In the genomic region with DNA sequence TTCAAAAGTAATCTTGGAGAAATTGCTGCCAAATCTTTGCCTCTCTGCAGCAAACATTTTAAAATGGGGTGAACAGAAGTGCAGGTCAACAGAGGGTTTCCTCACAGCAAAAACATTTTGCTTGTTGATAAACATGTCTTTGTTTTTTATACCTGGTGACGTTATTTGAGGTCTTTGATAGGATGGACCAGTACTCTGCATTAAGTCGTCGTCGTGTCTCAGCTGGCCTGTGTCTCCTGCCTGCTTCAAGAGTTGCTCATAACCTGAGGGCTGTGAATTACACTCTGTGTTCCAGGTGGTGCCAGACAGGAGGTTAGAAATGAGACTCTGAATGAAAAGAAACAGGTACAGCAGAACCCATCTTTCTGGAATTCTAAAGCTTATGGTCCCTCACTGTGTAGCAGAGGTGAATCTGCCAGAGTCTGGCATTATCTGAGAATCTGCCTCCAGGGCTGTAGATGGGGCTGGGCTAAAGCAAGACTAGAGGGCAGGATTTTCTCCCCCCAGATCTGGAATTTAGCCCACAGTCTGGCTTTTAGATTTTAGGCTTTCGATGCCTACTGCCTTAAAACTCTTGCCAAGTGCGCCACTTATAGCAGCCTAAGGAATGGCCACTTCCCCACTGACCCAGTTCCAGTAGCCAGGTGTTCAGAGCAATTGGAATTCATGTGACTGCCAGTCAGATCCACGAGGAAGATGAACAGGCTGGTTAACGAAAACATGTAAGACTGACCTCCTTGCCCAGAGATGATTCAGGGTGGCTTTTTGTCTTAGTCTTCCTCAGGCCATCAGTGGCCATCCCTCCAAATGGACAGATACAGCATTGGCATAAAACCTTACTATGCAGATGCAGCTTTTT, we compare ENCODE assay signal across 16 cellular contexts.
DNase-seq lines count a peak whose midpoint lies in the region; ATAC-seq, FAIRE-seq and TF ChIP-seq lines count a peak whose summit lies in the region.
"Had no signal": no experiment of that assay in that cellular context is flagged by ENCODE, and none has a peak within 500 bp of the region (broad histone marks: within the 10 kb centered on the region; RNA-seq: fewer than 3 reads in every experiment).

No MANE protein-coding gene starts in this region.

- dilution Hi-C loops in keratinocyte (cut with MboI; ENCODE audit: extremely low pct_ligation_motif_present, low sequenced_read_pairs): no loop called here

- no peak overlapping the region for H3K4me3 Mint-ChIP-seq in activated CD4-positive, alpha-beta memory T cell treated with anti-CD3 and anti-CD28 coated beads, Interleukin-2, amount 10 ng/mL, durations not matched to agents 7 days and 5 days
- H3K4me3 Mint-ChIP-seq: type B pancreatic cell had no signal

- FAIRE-seq in HepG2 (lab: Jason Lieb, UNC) (no peak), keratinocyte (lab: Jason Lieb, UNC) (peak; percentile 9)
- FAIRE-seq: GM18507 had no signal

- TF ChIP-seq EP300 in HepG2 (IDR thresholded peaks at IDR 0.05; ENCODE audit: low read depth in 2 of 2, low read length in 2 of 2): no peak
- no peak for TF ChIP-seq EP300 in HepG2 (CRISPR knock-in tag; IDR thresholded peaks at IDR 0.05; ENCODE audit: borderline replicate concordance)

- H3K36me3 Mint-ChIP-seq in activated CD4-positive, alpha-beta memory T cell treated with anti-CD3 and anti-CD28 coated beads, Interleukin-2, amount 10 ng/mL, durations not matched to agents 7 days and 5 days (ENCODE audit: low read depth): peaks cover 80% of the 10 kb centered on the region

- no TSS peak for BruUV-seq in HepG2 (replicated peaks; lab: Mats Ljungman, UMichigan)

- H3K9me3 Mint-ChIP-seq in activated CD4-positive, alpha-beta memory T cell treated with anti-CD3 and anti-CD28 coated beads, Interleukin-2, amount 10 ng/mL, durations not matched to agents 7 days and 5 days: no peaks in the 10 kb centered on the region
- H3K9me3 Mint-ChIP-seq: type B pancreatic cell had no signal

- CTCF ChIA-PET in HepG2 (lab: Yijun Ruan, JAX; ENCODE audit: low intra/inter-chr PET ratio, low total read pairs): no interaction called here
- CTCF ChIA-PET in activated CD4-positive, alpha-beta memory T cell treated with anti-CD3 and anti-CD28 coated beads, Interleukin-2, amount 10 ng/mL, durations not matched to agents 7 days and 5 days (lab: Charles Lee): no interaction called here

- DNase-seq in HepG2 (ENCODE audit: low spot score) (no peak), keratinocyte (ENCODE audit: low read depth, low spot score) (no peak), DMS153 (lab: John Stamatoyannopoulos, UW) (no peak)
- DNase-seq in activated CD4-positive, alpha-beta memory T cell treated with anti-CD3 and anti-CD28 coated beads, Interleukin-2, amount 10 ng/mL, durations not matched to agents 7 days and 5 days: no peak
- DNase-seq: effector memory CD4-positive, alpha-beta T cell; gastrocnemius medialis; GF-D8; NCI-H1105 treated with DMSO at 0.1 percent for 48 hours; posterior cingulate gyrus had no signal

- H3K9me3 ChIP-seq in liver (ENCODE audit: control insufficient read depth in 4 of 4, low read length in 3 of 4) (no peaks in the 10 kb centered on the region), HepG2 (ENCODE audit: low read length) (no peaks in the 10 kb centered on the region), keratinocyte (ENCODE audit: control insufficient read depth, low read depth, low read length) (no peaks in the 10 kb centered on the region)
- H3K9me3 ChIP-seq: BLaER1, gastrocnemius medialis had no signal

- WGBS in liver: 85% methylated on average over 8 of the region's 8 CpGs
- 94% methylated on average over 8 of the region's 8 CpGs for WGBS in HepG2 (ENCODE audit: low lambda C conversion rate)

- H2AFZ ChIP-seq in HepG2 (ENCODE audit: low read length) (no peak overlapping the region), keratinocyte (ENCODE audit: control insufficient read depth, low read length) (no peak overlapping the region)

- no peak overlapping the region for H3K9ac ChIP-seq in liver (ENCODE audit: low read depth in 1 of 2, low read length in 2 of 2)
- no peak overlapping the region for H3K9ac ChIP-seq in HepG2 (ENCODE audit: insufficient read depth, low read depth, low read length)
- H3K9ac ChIP-seq in keratinocyte (ENCODE audit: control insufficient read depth, extremely low read depth, insufficient read depth, low read length): no peak overlapping the region
- H3K9ac ChIP-seq: BLaER1 had no signal

- no peaks in the 10 kb centered on the region for H4K20me1 ChIP-seq in HepG2 (ENCODE audit: insufficient read depth, low read length)
- H4K20me1 ChIP-seq in keratinocyte (ENCODE audit: control insufficient read depth, extremely low read depth, insufficient read depth, low read length): no peaks in the 10 kb centered on the region
- H4K20me1 ChIP-seq: BLaER1 had no signal

- H3K4me2 ChIP-seq in HepG2 (ENCODE audit: low read depth, low read length) (no peak overlapping the region), keratinocyte (ENCODE audit: control insufficient read depth, extremely low read depth, insufficient read depth, low read depth, low read length) (peak overlapping the region; percentile 6)
- H3K4me2 ChIP-seq: BLaER1 had no signal

- intact Hi-C loops in HepG2 (cut with micrococcal nuclease; ENCODE audit: unreplicated experiment): no loop called here

- H3K27ac ChIP-seq in liver (ENCODE audit: low read depth in 1 of 2, low read length in 2 of 2): peak overlapping the region; percentile 26 to 33
- no peak overlapping the region for H3K27ac ChIP-seq in HepG2 (ENCODE audit: extremely low read length, insufficient read depth, low read length)
- no peak overlapping the region for H3K27ac ChIP-seq in keratinocyte (ENCODE audit: control insufficient read depth, insufficient read depth, low read length)
- H3K27ac ChIP-seq: BLaER1, gastrocnemius medialis, SK-N-MC had no signal

- no peaks in the 10 kb centered on the region for H3K36me3 ChIP-seq in liver (ENCODE audit: control insufficient read depth in 4 of 4, insufficient read depth in 3 of 4, low read depth in 1 of 4, low read length in 3 of 4)
- H3K36me3 ChIP-seq in HepG2 (replicated peaks in 1 of 2; ENCODE audit: control insufficient read depth in 1 of 2, insufficient read depth in 2 of 2, low read length in 2 of 2): no peaks in the 10 kb centered on the region
- no peaks in the 10 kb centered on the region for H3K36me3 ChIP-seq in keratinocyte (ENCODE audit: control insufficient read depth in 2 of 2, extremely low read depth in 1 of 2, insufficient read depth in 2 of 2, low read length in 2 of 2)
- H3K36me3 ChIP-seq: gastrocnemius medialis had no signal

- H3K79me2 ChIP-seq in HepG2 (ENCODE audit: insufficient read depth, low read length) (no peaks in the 10 kb centered on the region), keratinocyte (ENCODE audit: control insufficient read depth, insufficient read depth, low read length) (no peaks in the 10 kb centered on the region)

- H3K4me1 ChIP-seq in liver (ENCODE audit: control insufficient read depth in 4 of 4, insufficient read depth in 4 of 4, low read length in 3 of 4): peaks cover 0 to 8% (median 5%) of the 10 kb centered on the region in 4 donors
- H3K4me1 ChIP-seq in HepG2 (ENCODE audit: insufficient read depth, low read length): peaks cover 4% of the 10 kb centered on the region; the same call in 1 of the 2 replicates
- H3K4me1 ChIP-seq in keratinocyte (ENCODE audit: control insufficient read depth, extremely low read depth, insufficient read depth, low read length): peaks cover 19% of the 10 kb centered on the region

- no peaks in the 10 kb centered on the region for H3K27me3 Mint-ChIP-seq in activated CD4-positive, alpha-beta memory T cell treated with anti-CD3 and anti-CD28 coated beads, Interleukin-2, amount 10 ng/mL, durations not matched to agents 7 days and 5 days
- H3K27me3 Mint-ChIP-seq: type B pancreatic cell had no signal

- POLR2A ChIA-PET in HepG2 (lab: Yijun Ruan, JAX): no interaction called here
- POLR2A ChIA-PET in activated CD4-positive, alpha-beta memory T cell treated with anti-CD3 and anti-CD28 coated beads, Interleukin-2, amount 10 ng/mL, durations not matched to agents 7 days and 5 days (lab: Charles Lee): interaction anchor here (0.5 kb wide), 1 partner anchor 633 kb away, joined by 3 read pairs; no protein-coding TSS in a partner anchor

- TF ChIP-seq POLR2A in HepG2 (IDR thresholded peaks at IDR 0.05; ENCODE audit: insufficient read depth in 1 of 2, low read depth in 2 of 2, low read length in 2 of 2): no peak

- H3K27ac Mint-ChIP-seq in activated CD4-positive, alpha-beta memory T cell treated with anti-CD3 and anti-CD28 coated beads, Interleukin-2, amount 10 ng/mL, durations not matched to agents 7 days and 5 days: peak overlapping the region; percentile 8
- H3K27ac Mint-ChIP-seq: type B pancreatic cell had no signal

- peaks cover 58% of the 10 kb centered on the region for H3K4me1 Mint-ChIP-seq in activated CD4-positive, alpha-beta memory T cell treated with anti-CD3 and anti-CD28 coated beads, Interleukin-2, amount 10 ng/mL, durations not matched to agents 7 days and 5 days

- in situ Hi-C loops in HepG2 (cut with HindIII; ENCODE audit: extremely low pct_ligation_motif_present, low pct_unique_long_range_greater_than_20kb): no loop called here

- no peak for TF ChIP-seq RAD21 in liver (IDR thresholded peaks at IDR 0.05)
- TF ChIP-seq RAD21 in HepG2 (CRISPR knock-in tag; IDR thresholded peaks at IDR 0.05): no peak

- no peak for ATAC-seq in HepG2
- no peak for ATAC-seq in GM21723 (IDR thresholded peaks at IDR 0.05; ENCODE audit: unreplicated experiment)
- ATAC-seq in HG03460 (IDR thresholded peaks at IDR 0.05; ENCODE audit: unreplicated experiment): no peak

- H3K9me1 ChIP-seq in keratinocyte (ENCODE audit: control insufficient read depth, extremely low read depth, insufficient read depth, low read length): no peaks in the 10 kb centered on the region

- H3K27me3 ChIP-seq in liver (ENCODE audit: control insufficient read depth in 4 of 4, insufficient read depth in 4 of 4, low read length in 3 of 4) (no peaks in the 10 kb centered on the region), HepG2 (ENCODE audit: control insufficient read depth in 1 of 2, insufficient read depth in 2 of 2, low read length in 2 of 2) (no peaks in the 10 kb centered on the region), keratinocyte (ENCODE audit: control insufficient read depth, extremely low read depth, insufficient read depth, low read length) (no peaks in the 10 kb centered on the region)
- H3K27me3 ChIP-seq: BLaER1, gastrocnemius medialis had no signal

- H3K4me3 ChIP-seq in liver (ENCODE audit: low read depth in 1 of 3, low read length in 3 of 3) (no peak overlapping the region), HepG2 (replicated peaks in 1 of 3; ENCODE audit: insufficient read depth in 1 of 3, low read depth in 2 of 3, low read length in 3 of 3) (no peak overlapping the region), keratinocyte (ENCODE audit: control insufficient read depth in 2 of 3, extremely low read depth in 1 of 3, insufficient read depth in 2 of 3, low read depth in 1 of 3, low read length in 3 of 3) (no peak overlapping the region)
- H3K4me3 ChIP-seq: BLaER1, gastrocnemius medialis, SK-N-MC had no signal

- TF ChIP-seq CTCF in liver (IDR thresholded peaks at IDR 0.05; ENCODE audit: low read depth, low read length, missing input control) (no peak), HepG2 (CRISPR knock-in tag; IDR thresholded peaks at IDR 0.05) (no peak), keratinocyte (optimal IDR thresholded peaks at IDR 0.05 in 1 of 3, IDR thresholded peaks at IDR 0.05 in 1 of 3, conservative IDR thresholded peaks at IDR 0.05 in 1 of 3; ENCODE audit: extremely low read depth in 1 of 3, insufficient read depth in 2 of 3, low read length in 3 of 3) (no peak)

Comparison
In these comparisons a context has a peak if more than half of its experiments do, and no peak if none do; other contexts are left out.
1. H3K27ac ChIP-seq: peak in liver (2 of 2); none in HepG2 (single experiment) and keratinocyte (single experiment).